ENCODE assay signal across 17 cellular contexts in the genomic region with DNA sequence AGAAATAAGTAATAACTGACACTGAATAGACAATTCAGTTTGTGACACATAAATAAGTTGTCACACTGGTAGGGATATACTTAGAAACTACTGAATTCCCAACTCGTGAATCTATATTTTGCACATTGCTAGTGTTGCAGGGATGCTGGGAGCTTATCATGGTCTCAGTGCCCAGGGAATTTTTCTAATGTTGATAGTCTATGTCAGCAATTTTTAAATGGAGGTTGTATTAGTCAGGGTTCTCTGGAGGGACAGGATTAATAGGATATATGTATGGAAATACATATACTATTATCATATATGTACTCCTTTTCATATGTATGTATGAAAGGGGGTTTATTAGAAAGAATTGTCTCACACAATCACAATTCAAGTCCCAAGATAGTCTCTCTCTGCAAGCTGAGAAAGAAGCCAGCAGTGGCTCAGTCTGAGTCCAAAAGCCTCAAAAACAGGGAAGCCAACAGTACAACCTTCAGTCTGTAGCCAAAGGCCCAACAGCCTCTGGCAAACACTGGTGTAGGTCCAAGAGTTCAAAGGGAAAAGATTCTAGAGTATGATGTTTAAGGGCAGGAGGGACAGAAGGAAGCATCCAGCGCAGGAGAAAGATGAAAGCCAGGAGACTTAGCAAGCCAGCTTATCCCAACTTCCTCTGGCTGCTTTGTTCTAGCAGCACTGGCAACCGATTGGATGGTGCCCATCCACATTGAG.
A peak's percentile ranks its signal among the peaks of the same experiment; 100 is the strongest.
DNase-seq lines count a peak whose midpoint lies in the region; ATAC-seq and TF ChIP-seq lines count a peak whose summit lies in the region.
"Had no signal": no experiment of that assay in that cellular context is flagged by ENCODE, and none has a peak within 500 bp of the region (broad histone marks: within the 10 kb centered on the region; RNA-seq: fewer than 3 reads in every experiment).

No MANE protein-coding gene starts in this region.

- H3K4me3 ChIP-seq in effector memory CD4-positive, alpha-beta T cell (ENCODE audit: insufficient read depth, low read depth, low read length, poor library complexity, severe bottlenecking) = no peak overlapping the region
- H3K4me3 ChIP-seq: HAP-1 had no signal

- intact Hi-C loops in activated CD4-positive, alpha-beta T cell treated with anti-CD3 and anti-CD28 coated beads for 36 hours (cut with DNase I, micrococcal nuclease) = loop anchor here in 1 of 2 experiments (2.0 kb wide), 1 partner anchor 331 kb away; no protein-coding TSS in a partner anchor

- POLR2A ChIA-PET in activated CD4-positive, alpha-beta T cell treated with anti-CD3 and anti-CD28 coated beads for 36 hours (lab: Charles Lee) = no interaction called here
- POLR2A ChIA-PET in WTC11 (lab: Charles Lee) = no interaction called here

- no peak for TF ChIP-seq CTCF in WTC11 (IDR thresholded peaks at IDR 0.05)

- H3K36me3 Mint-ChIP-seq in activated CD4-positive, alpha-beta T cell treated with anti-CD3 and anti-CD28 coated beads for 36 hours (ENCODE audit: low read depth) = peaks cover 2% of the 10 kb centered on the region
- H3K36me3 Mint-ChIP-seq in WTC11 = peaks cover 59% of the 10 kb centered on the region
- H3K36me3 Mint-ChIP-seq: IgD-negative memory B cell had no signal

- H3K9me3 Mint-ChIP-seq in activated CD4-positive, alpha-beta T cell treated with anti-CD3 and anti-CD28 coated beads for 36 hours (ENCODE audit: low read depth) = peaks cover 4% of the 10 kb centered on the region
- H3K9me3 Mint-ChIP-seq in WTC11 = peaks cover 59% of the 10 kb centered on the region

- CTCF ChIA-PET in activated CD4-positive, alpha-beta T cell treated with anti-CD3 and anti-CD28 coated beads for 36 hours (lab: Charles Lee) = interaction anchor here (0.7 kb wide), 1 partner anchor 1074 kb away, joined by 5 read pairs; no protein-coding TSS in a partner anchor
- CTCF ChIA-PET in WTC11 (lab: Charles Lee) = no interaction called here

- ATAC-seq in activated CD4-positive, alpha-beta T cell treated with anti-CD3 and anti-CD28 coated beads for 36 hours = no peak
- ATAC-seq in WTC11 (peak; percentile 28), left lobe of liver (peak; percentile 79), SK-N-SH treated with all-trans-retinoic acid at 6 μM for 48 hours (no peak)

- DNase-seq in activated CD4-positive, alpha-beta T cell treated with anti-CD3 and anti-CD28 coated beads for 36 hours = no peak
- no peak for DNase-seq in activated CD4-positive, alpha-beta T cell treated with anti-CD3 and anti-CD28 coated beads, Interleukin-2, amount 50 U/mL, for 4 hours
- no peak for DNase-seq in WTC11 (ENCODE audit: low spot score)
- DNase-seq in left lobe of liver (ENCODE audit: low spot score) = no peak
- no peak for DNase-seq in RPMI8226
- no peak for DNase-seq in effector memory CD4-positive, alpha-beta T cell
- DNase-seq in RKO (ENCODE audit: low spot score) = no peak
- DNase-seq: 8988T, DMS 273 treated with DMSO at 0.1 percent for 48 hours, DND-41, NCI-H1105, NCI-H1694, NCI-H774 had no signal

- H3K4me3 Mint-ChIP-seq in activated CD4-positive, alpha-beta T cell treated with anti-CD3 and anti-CD28 coated beads for 36 hours = no peak overlapping the region
- H3K4me3 Mint-ChIP-seq in WTC11 = no peak overlapping the region
- H3K4me3 Mint-ChIP-seq: B cell had no signal

- H3K4me1 ChIP-seq in effector memory CD4-positive, alpha-beta T cell (ENCODE audit: control insufficient read depth, insufficient read depth, low read length, poor library complexity, severe bottlenecking) = no peaks in the 10 kb centered on the region

- no peaks in the 10 kb centered on the region for H3K27me3 Mint-ChIP-seq in activated CD4-positive, alpha-beta T cell treated with anti-CD3 and anti-CD28 coated beads for 36 hours
- H3K27me3 Mint-ChIP-seq in WTC11 (ENCODE audit: low read depth) = no peaks in the 10 kb centered on the region
- H3K27me3 Mint-ChIP-seq: B cell, IgD-negative memory B cell had no signal

- no peak overlapping the region for H3K27ac ChIP-seq in effector memory CD4-positive, alpha-beta T cell (ENCODE audit: insufficient read depth, low read length, poor library complexity, severe bottlenecking)

- H3K27ac Mint-ChIP-seq in activated CD4-positive, alpha-beta T cell treated with anti-CD3 and anti-CD28 coated beads for 36 hours = peak overlapping the region; percentile 22
- peak overlapping the region; percentile 34 for H3K27ac Mint-ChIP-seq in WTC11
- H3K27ac Mint-ChIP-seq: B cell had no signal

- no peaks in the 10 kb centered on the region for H3K9me3 ChIP-seq in effector memory CD4-positive, alpha-beta T cell (ENCODE audit: control insufficient read depth, low read length)

- peaks cover 21% of the 10 kb centered on the region for H3K4me1 Mint-ChIP-seq in activated CD4-positive, alpha-beta T cell treated with anti-CD3 and anti-CD28 coated beads for 36 hours
- peaks cover 30% of the 10 kb centered on the region for H3K4me1 Mint-ChIP-seq in WTC11

- no peaks in the 10 kb centered on the region for H3K27me3 ChIP-seq in effector memory CD4-positive, alpha-beta T cell (replicated peaks; ENCODE audit: control insufficient read depth, insufficient read depth, low read length, poor library complexity, severe bottlenecking)

- no peaks in the 10 kb centered on the region for H3K36me3 ChIP-seq in effector memory CD4-positive, alpha-beta T cell (ENCODE audit: control insufficient read depth, insufficient read depth, low read length)
- H3K36me3 ChIP-seq: HAP-1 had no signal

TF ChIP-seq in WTC11, 78 proteins besides CTCF, POLR2A, EP300 and RAD21:
- TF ChIP-seq USF1 (CRISPR knock-in tag; IDR thresholded peaks at IDR 0.05) (no peak), E2F4 (CRISPR knock-in tag; IDR thresholded peaks at IDR 0.05; ENCODE audit: borderline replicate concordance, low read depth) (no peak)

TF ChIP-seq in SK-N-SH treated with all-trans-retinoic acid at 6 μM for 48 hours, 23 proteins besides CTCF, POLR2A, EP300 and RAD21 (continues in another document):
- TF ChIP-seq GLIS3 (CRISPR knock-in tag; IDR thresholded peaks at IDR 0.05) = no peak
- no peak for TF ChIP-seq OSR1 (CRISPR knock-in tag; IDR thresholded peaks at IDR 0.05)
- no peak for TF ChIP-seq ESRRG (CRISPR knock-in tag; IDR thresholded peaks at IDR 0.05)
- TF ChIP-seq, protein P1, sequence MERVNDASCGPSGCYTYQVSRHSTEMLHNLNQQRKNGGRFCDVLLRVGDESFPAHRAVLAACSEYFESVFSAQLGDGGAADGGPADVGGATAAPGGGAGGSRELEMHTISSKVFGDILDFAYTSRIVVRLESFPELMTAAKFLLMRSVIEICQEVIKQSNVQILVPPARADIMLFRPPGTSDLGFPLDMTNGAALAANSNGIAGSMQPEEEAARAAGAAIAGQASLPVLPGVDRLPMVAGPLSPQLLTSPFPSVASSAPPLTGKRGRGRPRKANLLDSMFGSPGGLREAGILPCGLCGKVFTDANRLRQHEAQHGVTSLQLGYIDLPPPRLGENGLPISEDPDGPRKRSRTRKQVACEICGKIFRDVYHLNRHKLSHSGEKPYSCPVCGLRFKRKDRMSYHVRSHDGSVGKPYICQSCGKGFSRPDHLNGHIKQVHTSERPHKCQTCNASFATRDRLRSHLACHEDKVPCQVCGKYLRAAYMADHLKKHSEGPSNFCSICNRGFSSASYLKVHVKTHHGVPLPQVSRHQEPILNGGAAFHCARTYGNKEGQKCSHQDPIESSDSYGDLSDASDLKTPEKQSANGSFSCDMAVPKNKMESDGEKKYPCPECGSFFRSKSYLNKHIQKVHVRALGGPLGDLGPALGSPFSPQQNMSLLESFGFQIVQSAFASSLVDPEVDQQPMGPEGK (CRISPR knock-in tag; IDR thresholded peaks at IDR 0.05; ENCODE audit: borderline replicate concordance) = no peak
- no peak for TF ChIP-seq ZNF565 (CRISPR knock-in tag; conservative IDR thresholded peaks at IDR 0.05; ENCODE audit: low read depth)
- TF ChIP-seq ZFP3 (CRISPR knock-in tag; IDR thresholded peaks at IDR 0.05) = no peak
- TF ChIP-seq POU6F1 (CRISPR knock-in tag; IDR thresholded peaks at IDR 0.05; ENCODE audit: borderline replicate concordance, low read depth) = no peak
- no peak for TF ChIP-seq ZC3H10 (CRISPR knock-in tag; IDR thresholded peaks at IDR 0.05)
- TF ChIP-seq ZFP30 (CRISPR knock-in tag; IDR thresholded peaks at IDR 0.05) = no peak
- TF ChIP-seq CREB5 (CRISPR knock-in tag; IDR thresholded peaks at IDR 0.05; ENCODE audit: low read depth) = no peak

Comparison
In these comparisons a context has a peak if more than half of its experiments do, and no peak if none do; other contexts are left out.
1. ATAC-seq: peak in WTC11 (single experiment) and left lobe of liver (single experiment); none in activated CD4-positive, alpha-beta T cell treated with anti-CD3 and anti-CD28 coated beads for 36 hours (single experiment) and SK-N-SH treated with all-trans-retinoic acid at 6 μM for 48 hours (single experiment).